Comparison of ENCODE assay signal across 1 cellular context in the genomic region with DNA sequence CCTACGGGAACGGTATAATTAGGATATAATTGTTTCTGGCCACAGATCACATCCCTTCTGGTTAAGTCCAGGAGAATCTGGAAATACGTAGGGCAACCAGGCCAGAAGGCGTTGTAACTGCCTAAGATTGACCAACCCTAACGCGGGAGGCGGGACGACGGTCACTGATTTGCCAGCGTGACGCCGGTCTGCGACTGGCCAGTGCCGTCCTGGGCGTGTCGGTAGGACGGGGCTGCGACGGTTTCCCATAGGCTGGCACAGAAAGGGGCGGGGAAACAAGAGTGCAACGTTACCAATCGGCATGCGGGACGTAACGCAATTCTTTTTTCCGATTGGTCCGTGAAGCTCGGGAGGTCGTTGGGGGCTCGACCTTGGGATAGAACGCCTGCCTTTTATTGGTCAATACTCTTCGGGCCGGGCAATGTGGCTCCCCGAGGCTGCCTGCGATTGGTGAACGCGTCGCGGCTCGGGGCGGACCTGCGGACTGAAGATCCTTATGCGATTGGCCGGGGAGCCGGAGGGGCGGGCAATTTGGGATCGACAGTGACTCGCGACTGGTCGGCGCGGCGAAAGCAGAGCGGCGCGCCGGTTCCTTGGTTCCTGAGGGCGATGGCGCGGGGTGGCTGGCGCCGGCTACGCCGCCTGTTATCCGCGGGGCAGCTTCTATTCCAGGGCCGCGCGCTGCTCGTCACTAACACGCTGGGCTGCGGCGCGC.
TF ChIP-seq lines count a peak whose summit lies in the region.

TSS of gene MPV17L2 (plus strand) at position 546 of the 715 bp plus-strand sequence. CDS start at position 610, 64 bp downstream.

TF ChIP-seq in HEK293, 187 proteins besides CTCF, POLR2A, EP300 and RAD21 (continued from another document):
- TF ChIP-seq, protein P1, sequence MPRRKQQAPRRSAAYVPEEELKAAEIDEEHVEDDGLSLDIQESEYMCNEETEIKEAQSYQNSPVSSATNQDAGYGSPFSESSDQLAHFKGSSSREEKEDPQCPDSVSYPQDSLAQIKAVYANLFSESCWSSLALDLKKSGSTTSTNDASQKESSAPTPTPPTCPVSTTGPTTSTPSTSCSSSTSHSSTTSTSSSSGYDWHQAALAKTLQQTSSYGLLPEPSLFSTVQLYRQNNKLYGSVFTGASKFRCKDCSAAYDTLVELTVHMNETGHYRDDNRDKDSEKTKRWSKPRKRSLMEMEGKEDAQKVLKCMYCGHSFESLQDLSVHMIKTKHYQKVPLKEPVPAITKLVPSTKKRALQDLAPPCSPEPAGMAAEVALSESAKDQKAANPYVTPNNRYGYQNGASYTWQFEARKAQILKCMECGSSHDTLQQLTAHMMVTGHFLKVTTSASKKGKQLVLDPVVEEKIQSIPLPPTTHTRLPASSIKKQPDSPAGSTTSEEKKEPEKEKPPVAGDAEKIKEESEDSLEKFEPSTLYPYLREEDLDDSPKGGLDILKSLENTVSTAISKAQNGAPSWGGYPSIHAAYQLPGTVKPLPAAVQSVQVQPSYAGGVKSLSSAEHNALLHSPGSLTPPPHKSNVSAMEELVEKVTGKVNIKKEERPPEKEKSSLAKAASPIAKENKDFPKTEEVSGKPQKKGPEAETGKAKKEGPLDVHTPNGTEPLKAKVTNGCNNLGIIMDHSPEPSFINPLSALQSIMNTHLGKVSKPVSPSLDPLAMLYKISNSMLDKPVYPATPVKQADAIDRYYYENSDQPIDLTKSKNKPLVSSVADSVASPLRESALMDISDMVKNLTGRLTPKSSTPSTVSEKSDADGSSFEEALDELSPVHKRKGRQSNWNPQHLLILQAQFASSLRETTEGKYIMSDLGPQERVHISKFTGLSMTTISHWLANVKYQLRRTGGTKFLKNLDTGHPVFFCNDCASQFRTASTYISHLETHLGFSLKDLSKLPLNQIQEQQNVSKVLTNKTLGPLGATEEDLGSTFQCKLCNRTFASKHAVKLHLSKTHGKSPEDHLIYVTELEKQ (tag by site-specific recombination; IDR thresholded peaks at IDR 0.05; ENCODE audit: borderline replicate concordance): no peak
- TF ChIP-seq KLF8 (tag by site-specific recombination; IDR thresholded peaks at IDR 0.05) (peak; percentile 23), ZNF580 (tag by site-specific recombination; IDR thresholded peaks at IDR 0.05) (0 out of 2 replicates have a peak, but pooled peaks have one; percentile 7), ZEB2 (tag by site-specific recombination; IDR thresholded peaks at IDR 0.05) (peak; percentile 55; the same call in 1 of the 2 replicates), KLF17 (tag by site-specific recombination; IDR thresholded peaks at IDR 0.05) (0 out of 2 replicates have a peak, but pooled peaks have one; percentile 17), ZNF157 (tag by site-specific recombination; IDR thresholded peaks at IDR 0.05) (no peak), ZNF785 (tag by site-specific recombination; IDR thresholded peaks at IDR 0.05) (no peak), ZNF335 (tag by site-specific recombination; conservative IDR thresholded peaks at IDR 0.05) (no peak), ZNF596 (tag by site-specific recombination; IDR thresholded peaks at IDR 0.05) (no peak), ZIC2 (tag by site-specific recombination; IDR thresholded peaks at IDR 0.05) (0 out of 2 replicates have a peak, but pooled peaks have one; percentile 23), SALL2 (tag by site-specific recombination; IDR thresholded peaks at IDR 0.05; ENCODE audit: borderline replicate concordance) (no peak), KLF9 (tag by site-specific recombination; IDR thresholded peaks at IDR 0.05; ENCODE audit: low read depth) (peak; percentile 39; the same call in 1 of the 2 replicates), SP3 (tag by site-specific recombination; IDR thresholded peaks at IDR 0.05) (peak; percentile 97), ZNF140 (tag by site-specific recombination; IDR thresholded peaks at IDR 0.05) (no peak), HIC1 (tag by site-specific recombination; IDR thresholded peaks at IDR 0.05) (0 out of 2 replicates have a peak, but pooled peaks have one; percentile 29)
- TF ChIP-seq, protein P2, sequence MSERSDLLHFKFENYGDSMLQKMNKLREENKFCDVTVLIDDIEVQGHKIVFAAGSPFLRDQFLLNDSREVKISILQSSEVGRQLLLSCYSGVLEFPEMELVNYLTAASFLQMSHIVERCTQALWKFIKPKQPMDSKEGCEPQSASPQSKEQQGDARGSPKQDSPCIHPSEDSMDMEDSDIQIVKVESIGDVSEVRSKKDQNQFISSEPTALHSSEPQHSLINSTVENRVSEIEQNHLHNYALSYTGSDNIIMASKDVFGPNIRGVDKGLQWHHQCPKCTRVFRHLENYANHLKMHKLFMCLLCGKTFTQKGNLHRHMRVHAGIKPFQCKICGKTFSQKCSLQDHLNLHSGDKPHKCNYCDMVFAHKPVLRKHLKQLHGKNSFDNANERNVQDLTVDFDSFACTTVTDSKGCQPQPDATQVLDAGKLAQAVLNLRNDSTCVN (tag by site-specific recombination; optimal IDR thresholded peaks at IDR 0.05): peak; percentile 95
- TF ChIP-seq, protein P3, sequence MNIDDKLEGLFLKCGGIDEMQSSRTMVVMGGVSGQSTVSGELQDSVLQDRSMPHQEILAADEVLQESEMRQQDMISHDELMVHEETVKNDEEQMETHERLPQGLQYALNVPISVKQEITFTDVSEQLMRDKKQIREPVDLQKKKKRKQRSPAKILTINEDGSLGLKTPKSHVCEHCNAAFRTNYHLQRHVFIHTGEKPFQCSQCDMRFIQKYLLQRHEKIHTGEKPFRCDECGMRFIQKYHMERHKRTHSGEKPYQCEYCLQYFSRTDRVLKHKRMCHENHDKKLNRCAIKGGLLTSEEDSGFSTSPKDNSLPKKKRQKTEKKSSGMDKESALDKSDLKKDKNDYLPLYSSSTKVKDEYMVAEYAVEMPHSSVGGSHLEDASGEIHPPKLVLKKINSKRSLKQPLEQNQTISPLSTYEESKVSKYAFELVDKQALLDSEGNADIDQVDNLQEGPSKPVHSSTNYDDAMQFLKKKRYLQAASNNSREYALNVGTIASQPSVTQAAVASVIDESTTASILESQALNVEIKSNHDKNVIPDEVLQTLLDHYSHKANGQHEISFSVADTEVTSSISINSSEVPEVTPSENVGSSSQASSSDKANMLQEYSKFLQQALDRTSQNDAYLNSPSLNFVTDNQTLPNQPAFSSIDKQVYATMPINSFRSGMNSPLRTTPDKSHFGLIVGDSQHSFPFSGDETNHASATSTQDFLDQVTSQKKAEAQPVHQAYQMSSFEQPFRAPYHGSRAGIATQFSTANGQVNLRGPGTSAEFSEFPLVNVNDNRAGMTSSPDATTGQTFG (tag by site-specific recombination; IDR thresholded peaks at IDR 0.05; ENCODE audit: borderline replicate concordance): no peak
- TF ChIP-seq, protein P4, sequence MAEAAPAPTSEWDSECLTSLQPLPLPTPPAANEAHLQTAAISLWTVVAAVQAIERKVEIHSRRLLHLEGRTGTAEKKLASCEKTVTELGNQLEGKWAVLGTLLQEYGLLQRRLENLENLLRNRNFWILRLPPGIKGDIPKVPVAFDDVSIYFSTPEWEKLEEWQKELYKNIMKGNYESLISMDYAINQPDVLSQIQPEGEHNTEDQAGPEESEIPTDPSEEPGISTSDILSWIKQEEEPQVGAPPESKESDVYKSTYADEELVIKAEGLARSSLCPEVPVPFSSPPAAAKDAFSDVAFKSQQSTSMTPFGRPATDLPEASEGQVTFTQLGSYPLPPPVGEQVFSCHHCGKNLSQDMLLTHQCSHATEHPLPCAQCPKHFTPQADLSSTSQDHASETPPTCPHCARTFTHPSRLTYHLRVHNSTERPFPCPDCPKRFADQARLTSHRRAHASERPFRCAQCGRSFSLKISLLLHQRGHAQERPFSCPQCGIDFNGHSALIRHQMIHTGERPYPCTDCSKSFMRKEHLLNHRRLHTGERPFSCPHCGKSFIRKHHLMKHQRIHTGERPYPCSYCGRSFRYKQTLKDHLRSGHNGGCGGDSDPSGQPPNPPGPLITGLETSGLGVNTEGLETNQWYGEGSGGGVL (tag by site-specific recombination; IDR thresholded peaks at IDR 0.05): no peak
- TF ChIP-seq, protein P5, sequence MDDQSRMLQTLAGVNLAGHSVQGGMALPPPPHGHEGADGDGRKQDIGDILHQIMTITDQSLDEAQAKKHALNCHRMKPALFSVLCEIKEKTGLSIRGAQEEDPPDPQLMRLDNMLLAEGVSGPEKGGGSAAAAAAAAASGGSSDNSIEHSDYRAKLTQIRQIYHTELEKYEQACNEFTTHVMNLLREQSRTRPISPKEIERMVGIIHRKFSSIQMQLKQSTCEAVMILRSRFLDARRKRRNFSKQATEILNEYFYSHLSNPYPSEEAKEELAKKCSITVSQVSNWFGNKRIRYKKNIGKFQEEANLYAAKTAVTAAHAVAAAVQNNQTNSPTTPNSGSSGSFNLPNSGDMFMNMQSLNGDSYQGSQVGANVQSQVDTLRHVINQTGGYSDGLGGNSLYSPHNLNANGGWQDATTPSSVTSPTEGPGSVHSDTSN (CRISPR knock-in tag; IDR thresholded peaks at IDR 0.05): 0 out of 2 replicates have a peak, but pooled peaks have one; percentile 44
TF ChIP-seq in HEK293: peak in this region for 20.
